In the genomic region with DNA sequence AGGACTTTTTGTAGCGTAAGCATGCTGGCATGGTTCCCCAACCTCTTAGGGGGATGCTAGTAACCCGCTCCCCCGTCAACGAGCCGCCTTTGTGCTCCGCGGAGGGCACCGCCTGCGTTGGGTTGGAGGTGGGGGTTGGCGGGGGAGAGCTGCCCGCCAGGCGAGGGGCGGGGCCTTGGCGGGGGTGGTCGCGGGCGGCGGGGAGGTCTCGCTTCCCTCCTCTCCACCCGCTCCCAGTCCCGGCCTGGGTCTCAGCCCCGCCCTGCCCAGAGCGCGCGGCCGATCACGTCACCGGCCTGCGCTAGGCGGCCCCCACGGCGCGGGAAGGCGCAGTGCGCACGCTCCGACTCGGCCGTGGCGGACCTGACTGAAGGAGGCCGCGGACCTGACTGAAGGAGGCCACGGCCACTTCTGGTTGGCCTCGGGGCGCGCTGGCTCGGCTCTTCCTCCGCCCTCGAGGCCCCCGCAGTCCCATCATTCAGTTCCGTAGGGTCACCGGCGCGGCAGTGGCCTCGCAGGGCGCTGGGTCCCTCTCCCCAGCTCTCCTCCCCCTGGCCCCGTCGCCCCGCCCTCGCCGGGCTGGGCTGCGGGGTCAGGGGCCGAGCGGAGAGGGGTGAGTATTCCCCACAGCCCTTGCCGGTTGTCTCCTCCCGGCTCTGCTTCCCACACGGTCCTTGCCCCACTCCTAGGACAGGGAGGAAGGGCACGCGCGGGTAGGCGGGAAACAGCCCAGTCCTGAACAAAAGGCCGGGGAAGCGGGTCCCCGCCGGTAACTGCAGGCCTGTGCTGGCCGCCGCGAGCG, we compare ENCODE assay signal across 8 cellular contexts. TPM values are rescaled to one million over a fixed set of nuclear protein-coding genes. Genes with fewer than 3 reads are reported as not detected.
DNase-seq lines count a peak whose midpoint lies in the region; FAIRE-seq and TF ChIP-seq lines count a peak whose summit lies in the region.

Gene ATG10 (plus strand): TSS at position 330 of the 802 bp plus-strand sequence. CDS start 15,548 bp downstream, outside the sequence.

- CTCF ChIA-PET in RWPE1 (lab: Yijun Ruan, JAX) = interaction anchor here (0.6 kb wide), 1 partner anchor 226 kb away, joined by 4 read pairs; no protein-coding TSS in a partner anchor

- no peaks in the 10 kb centered on the region for H3K9me3 Mint-ChIP-seq in nephron progenitor cell
- no peaks in the 10 kb centered on the region for H3K9me3 Mint-ChIP-seq in stimulated activated naive CD8-positive, alpha-beta T cell treated with anti-CD3 and anti-CD28 coated beads, Interleukin-15, Interleukin-2, amounts not matched to agents 100 ng/mL and 50 ng/mL, for 24 hours

- peaks cover 11% of the 10 kb centered on the region for H3K36me3 Mint-ChIP-seq in nephron progenitor cell (ENCODE audit: low read depth)
- H3K36me3 Mint-ChIP-seq in stimulated activated naive CD8-positive, alpha-beta T cell treated with anti-CD3 and anti-CD28 coated beads, Interleukin-15, Interleukin-2, amounts not matched to agents 100 ng/mL and 50 ng/mL, for 24 hours (ENCODE audit: low read depth) = peaks cover 5% of the 10 kb centered on the region

- TF ChIP-seq CTCF in RWPE1 (conservative IDR thresholded peaks at IDR 0.05; ENCODE audit: low read depth) (no peak), fibroblast of the aortic adventitia (IDR thresholded peaks at IDR 0.05; ENCODE audit: insufficient read depth, low read length) (no peak), nephron progenitor cell (IDR thresholded peaks at IDR 0.05) (no peak)

- peak within 1 kb of the TSS; percentile 86 for H3K4me3 Mint-ChIP-seq in nephron progenitor cell
- peak within 1 kb of the TSS; percentile 86 for H3K4me3 Mint-ChIP-seq in stimulated activated naive CD8-positive, alpha-beta T cell treated with anti-CD3 and anti-CD28 coated beads, Interleukin-15, Interleukin-2, amounts not matched to agents 100 ng/mL and 50 ng/mL, for 24 hours

- peak within 1 kb of the TSS; percentile 88 for H3K4me3 ChIP-seq in fibroblast of the aortic adventitia (ENCODE audit: low read depth, low read length)

- peak; percentile 93 for DNase-seq in EL
- peak; percentile 92 for DNase-seq in H54 (ENCODE audit: insufficient read length, low spot score)
- DNase-seq in LoVo (ENCODE audit: low spot score) = peak; percentile 93
- peak; percentile 92 for DNase-seq in RWPE1 (ENCODE audit: low spot score)
- peak; percentile 82 for DNase-seq in activated effector memory CD4-positive, alpha-beta T cell treated with Interleukin-2 at 50 U/mL for 16 hours
- DNase-seq in fibroblast of the aortic adventitia (ENCODE audit: low read depth) = peak; percentile 84
- DNase-seq in nephron progenitor cell = peak; percentile 97

- POLR2A ChIA-PET in RWPE1 (lab: Yijun Ruan, JAX; ENCODE audit: low non-redundant PET) = interaction anchor here (0.7 to 0.9 kb wide), 3 partner anchors 22 to 220 kb away, joined by 4 to 6 read pairs (median 5); no protein-coding TSS in a partner anchor

- peak within 1 kb of the TSS; percentile 98 for H3K27ac Mint-ChIP-seq in nephron progenitor cell
- H3K27ac Mint-ChIP-seq in stimulated activated naive CD8-positive, alpha-beta T cell treated with anti-CD3 and anti-CD28 coated beads, Interleukin-15, Interleukin-2, amounts not matched to agents 100 ng/mL and 50 ng/mL, for 24 hours = peak within 1 kb of the TSS; percentile 93

- H3K27ac ChIP-seq in RWPE1 = peak within 1 kb of the TSS; percentile 93

- no peaks in the 10 kb centered on the region for H3K27me3 Mint-ChIP-seq in nephron progenitor cell (ENCODE audit: low read depth, poor library complexity)
- no peaks in the 10 kb centered on the region for H3K27me3 Mint-ChIP-seq in stimulated activated naive CD8-positive, alpha-beta T cell treated with anti-CD3 and anti-CD28 coated beads, Interleukin-15, Interleukin-2, amounts not matched to agents 100 ng/mL and 50 ng/mL, for 24 hours

- FAIRE-seq in H54 (lab: Jason Lieb, UNC) = peak; percentile 88

- peak; percentile 79 for TF ChIP-seq POLR2A in H54 (IDR thresholded peaks at IDR 0.05; ENCODE audit: low read depth, low read length)

- peaks cover 43% of the 10 kb centered on the region for H3K4me1 Mint-ChIP-seq in nephron progenitor cell
- H3K4me1 Mint-ChIP-seq in stimulated activated naive CD8-positive, alpha-beta T cell treated with anti-CD3 and anti-CD28 coated beads, Interleukin-15, Interleukin-2, amounts not matched to agents 100 ng/mL and 50 ng/mL, for 24 hours (ENCODE audit: low read depth) = peaks cover 27% of the 10 kb centered on the region

RNA-seq across cellular contexts. Expression of gene ATG10, which starts in this region (rescaled TPM):
- 8.8 and 16.8 TPM in 2 replicates for total RNA-seq in fibroblast of the aortic adventitia (ENCODE audit: low replicate concordance)

Comparison
In these comparisons a context has a peak if more than half of its experiments do, and no peak if none do; other contexts are left out.
1. Peak in every context shown above with its lines: DNase-seq, H3K4me3 ChIP-seq and H3K27ac ChIP-seq.